In the genomic region with DNA sequence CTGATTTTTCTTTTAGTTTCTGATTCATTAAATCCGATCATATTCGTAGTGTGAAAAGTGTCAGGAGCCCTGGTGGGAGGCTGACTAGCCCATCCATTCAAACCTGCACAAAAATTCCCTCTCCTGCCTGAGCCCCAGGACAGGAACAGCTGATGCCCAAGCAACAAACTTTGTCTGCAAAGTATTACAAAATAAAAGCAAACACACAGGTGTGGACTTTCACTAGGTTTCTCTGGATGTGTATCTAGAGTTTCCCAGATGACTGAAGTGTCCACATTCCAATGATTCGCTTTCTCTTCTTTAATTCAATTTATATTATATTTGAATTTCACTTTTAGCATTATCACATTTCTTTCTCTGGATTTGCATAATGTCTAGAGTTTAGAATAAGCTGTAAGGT, we compare ENCODE assay signal across 31 cellular contexts. TPM values are rescaled to one million over a fixed set of nuclear protein-coding genes. Genes with fewer than 3 reads are reported as not detected.
"Had no signal": no experiment of that assay in that cellular context is flagged by ENCODE, and none has a peak within 500 bp of the region (broad histone marks: within the 10 kb centered on the region; RNA-seq: fewer than 3 reads in every experiment).

No MANE protein-coding gene starts in this region.

- H3K27ac ChIP-seq: stomach, suprapubic skin, testis, thoracic aorta, thyroid gland, tibial artery, tibial nerve, transverse colon, upper lobe of left lung, upper lobe of right lung, uterus, vagina had no signal

- H3K4me1 ChIP-seq: stomach, suprapubic skin, testis, thyroid gland, tibial artery, tibial nerve, transverse colon, upper lobe of left lung, upper lobe of right lung, uterus, vagina had no signal

- DNase-seq: stimulated activated CD4-positive, alpha-beta T cell treated with anti-CD3 and anti-CD28 coated beads, Interleukin-2, amount 100 ng/mL, for 48 hours; stimulated activated CD4-positive, alpha-beta T cell treated with anti-CD3 and anti-CD28 coated beads, Interleukin-4, amount 100 ng/mL, for 1 hour; stimulated activated CD4-positive, alpha-beta T cell treated with anti-CD3 and anti-CD28 coated beads, Interleukin-4, amount 100 ng/mL, for 24 hours; stimulated activated CD4-positive, alpha-beta T cell treated with anti-CD3 and anti-CD28 coated beads, Interleukin-4, amount 100 ng/mL, for 4 hours; stimulated activated CD8-positive, alpha-beta memory T cell treated with anti-CD3 and anti-CD28 coated beads, Interleukin-4, amount 100 ng/mL, for 48 hours; stimulated activated naive B cell treated with anti-CD40 and anti-IgM and Interleukin-4, amounts not matched to agents 10 μg/mL and 1 μg/mL and 100 μg/mL, for 72 hours; stimulated activated naive CD4-positive, alpha-beta T cell; stimulated activated naive CD4-positive, alpha-beta T cell treated with Interleukin-2 at 50 U/mL for 16 hours; stimulated activated naive CD8-positive, alpha-beta T cell treated with anti-CD3 and anti-CD28 coated beads, Interleukin-15, amount 100 ng/mL, for 72 hours; stimulated activated naive CD8-positive, alpha-beta T cell treated with anti-CD3 and anti-CD28 coated beads, Interleukin-15, Interleukin-2, amounts not matched to agents 100 U/mL and 50 U/mL, for 24 hours; stomach; substantia nigra; testis; thyroid gland; tibial artery; transverse colon; trophoblast cell; upper lobe of left lung; upper lobe of right lung; uterus had no signal

- H3K36me3 ChIP-seq: stomach, suprapubic skin, thoracic aorta, thyroid gland, tibial artery, tibial nerve, transverse colon, upper lobe of left lung, upper lobe of right lung, uterus, vagina had no signal

- H3K4me3 Mint-ChIP-seq: stimulated activated effector memory CD8-positive, alpha-beta T cell treated with anti-CD3 and anti-CD28 coated beads, Interleukin-12 subunit alpha, Interleukin-12 subunit beta, amount 100 ng/mL, for 72 hours; stimulated activated naive B cell treated with anti-CD40 and anti-IgM and Interleukin-4, amounts not matched to agents 10 μg/mL and 1 μg/mL and 100 μg/mL, for 72 hours; stimulated activated naive CD8-positive, alpha-beta T cell treated with anti-CD3 and anti-CD28 coated beads, Interleukin-15, amount 100 ng/mL, for 72 hours; stimulated activated naive CD8-positive, alpha-beta T cell treated with anti-CD3 and anti-CD28 coated beads, Interleukin-15, Interleukin-2, amounts not matched to agents 100 ng/mL and 50 ng/mL, for 24 hours; type B pancreatic cell had no signal

- H3K4me3 ChIP-seq: stomach, suprapubic skin, testis, thoracic aorta, thyroid gland, tibial artery, tibial nerve, transverse colon, upper lobe of left lung, upper lobe of right lung, uterus, vagina had no signal

- H3K27me3 ChIP-seq: stomach, suprapubic skin, testis, thyroid gland, tibial artery, tibial nerve, transverse colon, upper lobe of left lung, upper lobe of right lung, uterus, vagina had no signal

- FAIRE-seq: urothelium cell line had no signal

- H3K27me3 Mint-ChIP-seq: stimulated activated naive B cell treated with anti-CD40 and anti-IgM and Interleukin-4, amounts not matched to agents 10 μg/mL and 1 μg/mL and 100 μg/mL, for 72 hours; stimulated activated naive CD8-positive, alpha-beta T cell treated with anti-CD3 and anti-CD28 coated beads, Interleukin-15, amount 100 ng/mL, for 72 hours; stimulated activated naive CD8-positive, alpha-beta T cell treated with anti-CD3 and anti-CD28 coated beads, Interleukin-15, Interleukin-2, amounts not matched to agents 100 ng/mL and 50 ng/mL, for 24 hours; type B pancreatic cell had no signal

- H3K9me3 ChIP-seq: stomach, suprapubic skin, testis, thoracic aorta, thyroid gland, tibial artery, tibial nerve, transverse colon, upper lobe of left lung, upper lobe of right lung, uterus, vagina had no signal

- H3K9me3 Mint-ChIP-seq: stimulated activated effector memory CD8-positive, alpha-beta T cell treated with anti-CD3 and anti-CD28 coated beads, Interleukin-12 subunit alpha, Interleukin-12 subunit beta, amount 100 ng/mL, for 72 hours; stimulated activated naive B cell treated with anti-CD40 and anti-IgM and Interleukin-4, amounts not matched to agents 10 μg/mL and 1 μg/mL and 100 μg/mL, for 72 hours; stimulated activated naive CD8-positive, alpha-beta T cell treated with anti-CD3 and anti-CD28 coated beads, Interleukin-15, amount 100 ng/mL, for 72 hours; stimulated activated naive CD8-positive, alpha-beta T cell treated with anti-CD3 and anti-CD28 coated beads, Interleukin-15, Interleukin-2, amounts not matched to agents 100 ng/mL and 50 ng/mL, for 24 hours had no signal

- ATAC-seq: stimulated activated effector memory CD8-positive, alpha-beta T cell treated with anti-CD3 and anti-CD28 coated beads, Interleukin-12 subunit alpha, Interleukin-12 subunit beta, amount 100 ng/mL, for 72 hours; stimulated activated naive B cell treated with anti-CD40 and anti-IgM and Interleukin-4, amounts not matched to agents 10 μg/mL and 1 μg/mL and 100 μg/mL, for 72 hours; stimulated activated naive CD8-positive, alpha-beta T cell treated with anti-CD3 and anti-CD28 coated beads, Interleukin-15, amount 100 ng/mL, for 72 hours; stimulated activated naive CD8-positive, alpha-beta T cell treated with anti-CD3 and anti-CD28 coated beads, Interleukin-15, Interleukin-2, amounts not matched to agents 100 U/mL and 50 U/mL, for 24 hours; upper lobe of right lung had no signal

- H3K27ac Mint-ChIP-seq: stimulated activated effector memory CD8-positive, alpha-beta T cell treated with anti-CD3 and anti-CD28 coated beads, Interleukin-12 subunit alpha, Interleukin-12 subunit beta, amount 100 ng/mL, for 72 hours; stimulated activated naive B cell treated with anti-CD40 and anti-IgM and Interleukin-4, amounts not matched to agents 10 μg/mL and 1 μg/mL and 100 μg/mL, for 72 hours; stimulated activated naive CD8-positive, alpha-beta T cell treated with anti-CD3 and anti-CD28 coated beads, Interleukin-15, amount 100 ng/mL, for 72 hours; stimulated activated naive CD8-positive, alpha-beta T cell treated with anti-CD3 and anti-CD28 coated beads, Interleukin-15, Interleukin-2, amounts not matched to agents 100 ng/mL and 50 ng/mL, for 24 hours; type B pancreatic cell had no signal

- H3K36me3 Mint-ChIP-seq: stimulated activated effector memory CD8-positive, alpha-beta T cell treated with anti-CD3 and anti-CD28 coated beads, Interleukin-12 subunit alpha, Interleukin-12 subunit beta, amount 100 ng/mL, for 72 hours; stimulated activated naive B cell treated with anti-CD40 and anti-IgM and Interleukin-4, amounts not matched to agents 10 μg/mL and 1 μg/mL and 100 μg/mL, for 72 hours; type B pancreatic cell had no signal

RNA-seq across cellular contexts. Expression of gene FAM9B, which starts 18.2 kb away (rescaled TPM):
- total RNA-seq: stomach, subcutaneous adipose tissue, suprapubic skin, temporal lobe, thoracic aorta, thyroid gland, tibial nerve, transverse colon, vagina had no signal
- polyA plus RNA-seq: stomach, urinary bladder had no signal
